1 cellular context compared by ENCODE assay signal in the genomic region with DNA sequence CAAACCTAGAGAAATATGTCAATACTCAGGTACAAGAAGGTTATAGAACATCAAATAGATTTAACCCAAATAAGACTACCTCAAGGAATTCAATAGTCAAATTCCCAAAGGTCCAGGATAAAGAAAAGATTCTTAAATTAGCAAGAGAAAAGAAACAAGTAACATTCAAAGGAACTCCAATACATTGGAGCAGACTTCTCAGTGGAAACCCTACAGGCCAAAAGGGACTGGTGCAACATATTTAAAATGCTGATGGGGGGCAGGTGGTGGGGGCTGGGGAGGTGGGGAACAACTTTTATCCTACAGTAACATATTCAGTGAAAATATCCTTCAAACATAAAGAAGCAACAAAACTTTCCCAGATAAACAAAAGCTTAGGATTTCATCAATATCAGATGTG.
A peak's percentile ranks its signal among the peaks of the same experiment; 100 is the strongest.
TF ChIP-seq lines count a peak whose summit lies in the region.

No MANE protein-coding gene starts in this region.

TF ChIP-seq in HepG2, 621 proteins besides CTCF, POLR2A, EP300 and RAD21:
- TF ChIP-seq, protein P1, sequence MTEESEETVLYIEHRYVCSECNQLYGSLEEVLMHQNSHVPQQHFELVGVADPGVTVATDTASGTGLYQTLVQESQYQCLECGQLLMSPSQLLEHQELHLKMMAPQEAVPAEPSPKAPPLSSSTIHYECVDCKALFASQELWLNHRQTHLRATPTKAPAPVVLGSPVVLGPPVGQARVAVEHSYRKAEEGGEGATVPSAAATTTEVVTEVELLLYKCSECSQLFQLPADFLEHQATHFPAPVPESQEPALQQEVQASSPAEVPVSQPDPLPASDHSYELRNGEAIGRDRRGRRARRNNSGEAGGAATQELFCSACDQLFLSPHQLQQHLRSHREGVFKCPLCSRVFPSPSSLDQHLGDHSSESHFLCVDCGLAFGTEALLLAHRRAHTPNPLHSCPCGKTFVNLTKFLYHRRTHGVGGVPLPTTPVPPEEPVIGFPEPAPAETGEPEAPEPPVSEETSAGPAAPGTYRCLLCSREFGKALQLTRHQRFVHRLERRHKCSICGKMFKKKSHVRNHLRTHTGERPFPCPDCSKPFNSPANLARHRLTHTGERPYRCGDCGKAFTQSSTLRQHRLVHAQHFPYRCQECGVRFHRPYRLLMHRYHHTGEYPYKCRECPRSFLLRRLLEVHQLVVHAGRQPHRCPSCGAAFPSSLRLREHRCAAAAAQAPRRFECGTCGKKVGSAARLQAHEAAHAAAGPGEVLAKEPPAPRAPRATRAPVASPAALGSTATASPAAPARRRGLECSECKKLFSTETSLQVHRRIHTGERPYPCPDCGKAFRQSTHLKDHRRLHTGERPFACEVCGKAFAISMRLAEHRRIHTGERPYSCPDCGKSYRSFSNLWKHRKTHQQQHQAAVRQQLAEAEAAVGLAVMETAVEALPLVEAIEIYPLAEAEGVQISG (CRISPR knock-in tag; IDR thresholded peaks at IDR 0.05), result no peak
- TF ChIP-seq KLF6 (CRISPR knock-in tag; IDR thresholded peaks at IDR 0.05) (no peak), HNRNPK (IDR thresholded peaks at IDR 0.05; ENCODE audit: low read depth, low read length, poor library complexity, severe bottlenecking) (peak; percentile 30), ZMYM3 (CRISPR knock-in tag; IDR thresholded peaks at IDR 0.05) (no peak), HOXD1 (CRISPR knock-in tag; IDR thresholded peaks at IDR 0.05) (no peak), STAG1 (CRISPR knock-in tag; IDR thresholded peaks at IDR 0.05) (no peak), ZMAT3 (CRISPR knock-in tag; conservative IDR thresholded peaks at IDR 0.05) (no peak), WIZ (CRISPR knock-in tag; IDR thresholded peaks at IDR 0.05) (no peak)
